22 cellular contexts compared by ENCODE assay signal in genomic region chr1:13968361-13968760, GRCh38.
DNase-seq lines count a peak whose midpoint lies in the region; ATAC-seq, FAIRE-seq and TF ChIP-seq lines count a peak whose summit lies in the region.
"Had no signal": no experiment of that assay in that cellular context is flagged by ENCODE, and none has a peak within 500 bp of the region (broad histone marks: within the 10 kb centered on the region; RNA-seq: fewer than 3 reads in every experiment).

No MANE protein-coding gene starts in this region.

- CTCF ChIA-PET in HepG2 (lab: Yijun Ruan, JAX; ENCODE audit: low intra/inter-chr PET ratio, low total read pairs) = no interaction called here

- intact Hi-C loops in HepG2 (cut with micrococcal nuclease; ENCODE audit: unreplicated experiment) (no loop called here), right lobe of liver (cut with DNase I) (no loop called here)

- no peak overlapping the region for H2AFZ ChIP-seq in HepG2 (ENCODE audit: low read length)

- H3K9me3 ChIP-seq in HepG2 (ENCODE audit: low read length) (peaks cover 37% of the 10 kb centered on the region), right lobe of liver (peaks cover 0 to 3% (median 0%) of the 10 kb centered on the region in 4 donors)
- H3K9me3 ChIP-seq: HAP-1 had no signal

- no peak for DNase-seq in HepG2 (ENCODE audit: low spot score)
- DNase-seq in right lobe of liver = no peak
- DNase-seq in SK-MEL-5 (ENCODE audit: low read depth, low spot score) = peak; percentile 11
- peak; percentile 49 for DNase-seq in foreskin melanocyte
- DNase-seq in NCI-H1048 (lab: John Stamatoyannopoulos, UW) = no peak
- no peak for DNase-seq in effector CD4-positive, alpha-beta T cell
- DNase-seq: Calu3; CD4-positive, alpha-beta T cell; CD8-positive, alpha-beta memory T cell; COR-L47; DMS53; DMS79 treated with DMSO at 0.1 percent for 48 hours; GF-D8; GOT3; HFFc6 had no signal

- no peaks in the 10 kb centered on the region for H3K27me3 ChIP-seq in HepG2 (ENCODE audit: control insufficient read depth in 1 of 2, insufficient read depth in 2 of 2, low read length in 2 of 2)
- no peaks in the 10 kb centered on the region for H3K27me3 ChIP-seq in right lobe of liver
- H3K27me3 ChIP-seq: BLaER1 treated with 17β-estradiol and CSF1 and Interleukin-3, amounts not matched to agents 10 nM and 100 nM had no signal

- no peak overlapping the region for H3K4me2 ChIP-seq in HepG2 (ENCODE audit: low read depth, low read length)

- TF ChIP-seq RAD21 in HepG2 (CRISPR knock-in tag; IDR thresholded peaks at IDR 0.05) = no peak

- TF ChIP-seq EP300 in HepG2 (IDR thresholded peaks at IDR 0.05; ENCODE audit: low read depth in 2 of 2, low read length in 2 of 2) (no peak), HepG2 (CRISPR knock-in tag; IDR thresholded peaks at IDR 0.05; ENCODE audit: borderline replicate concordance) (no peak)

- no peak for ATAC-seq in HepG2
- ATAC-seq in right lobe of liver = no peak
- no peak for ATAC-seq in GM18502 (IDR thresholded peaks at IDR 0.05; ENCODE audit: poor library complexity, unreplicated experiment)

- no peak for TF ChIP-seq POLR2A in HepG2 (IDR thresholded peaks at IDR 0.05; ENCODE audit: insufficient read depth in 1 of 2, low read depth in 2 of 2, low read length in 2 of 2)
- no peak for TF ChIP-seq POLR2A in right lobe of liver (IDR thresholded peaks at IDR 0.05)

- TF ChIP-seq CTCF in HepG2 (CRISPR knock-in tag; IDR thresholded peaks at IDR 0.05) (no peak), right lobe of liver (IDR thresholded peaks at IDR 0.05) (no peak)

- FAIRE-seq in HepG2 (lab: Jason Lieb, UNC) = no peak
- FAIRE-seq: A204.1, GM12891, H54 had no signal

- H3K36me3 ChIP-seq in HepG2 (replicated peaks in 1 of 2; ENCODE audit: control insufficient read depth in 1 of 2, insufficient read depth in 2 of 2, low read length in 2 of 2) (no peaks in the 10 kb centered on the region), right lobe of liver (no peaks in the 10 kb centered on the region)
- H3K36me3 ChIP-seq: BLaER1 treated with 17β-estradiol and CSF1 and Interleukin-3, amounts not matched to agents 10 nM and 100 nM; HAP-1 had no signal

- POLR2A ChIA-PET in HepG2 (lab: Yijun Ruan, JAX) = no interaction called here

- BruUV-seq in HepG2 (replicated peaks; lab: Mats Ljungman, UMichigan) = no TSS peak

- H3K27ac ChIP-seq in HepG2 (ENCODE audit: extremely low read length, insufficient read depth, low read length) = no peak overlapping the region
- no peak overlapping the region for H3K27ac ChIP-seq in right lobe of liver
- H3K27ac ChIP-seq: 22Rv1; BLaER1 treated with 17β-estradiol and CSF1 and Interleukin-3, amounts not matched to agents 10 nM and 100 nM had no signal

- in situ Hi-C loops in HepG2 (cut with HindIII; ENCODE audit: extremely low pct_ligation_motif_present, low pct_unique_long_range_greater_than_20kb) = loop anchor here (10.0 to 25.0 kb wide), 2 partner anchors 304 to 1069 kb away; no protein-coding TSS in a partner anchor
- in situ Hi-C loops in SK-MEL-5 (cut with HindIII; ENCODE audit: low pct_unique_long_range_greater_than_20kb, low sequenced_read_pairs) = no loop called here

- 7% methylated on average over 8 of the region's 8 CpGs for WGBS in HepG2 (ENCODE audit: low lambda C conversion rate)
- 49% methylated on average over 7 of the region's 8 CpGs for WGBS in right lobe of liver (ENCODE audit: insufficient coverage, low coverage, low lambda C conversion rate, missing lambda C conversion rate)

- no peak overlapping the region for H3K4me3 ChIP-seq in HepG2 (replicated peaks in 1 of 3; ENCODE audit: insufficient read depth in 1 of 3, low read depth in 2 of 3, low read length in 3 of 3)
- no peak overlapping the region for H3K4me3 ChIP-seq in right lobe of liver
- H3K4me3 ChIP-seq: BLaER1 treated with 17β-estradiol and CSF1 and Interleukin-3, amounts not matched to agents 10 nM and 100 nM; HAP-1 had no signal

- no peaks in the 10 kb centered on the region for H4K20me1 ChIP-seq in HepG2 (ENCODE audit: insufficient read depth, low read length)
- H4K20me1 ChIP-seq: BLaER1 treated with 17β-estradiol and CSF1 and Interleukin-3, amounts not matched to agents 10 nM and 100 nM had no signal

- H3K79me2 ChIP-seq in HepG2 (ENCODE audit: insufficient read depth, low read length) = no peaks in the 10 kb centered on the region

- H3K9ac ChIP-seq in HepG2 (ENCODE audit: insufficient read depth, low read depth, low read length) = no peak overlapping the region
- H3K9ac ChIP-seq: BLaER1 treated with 17β-estradiol and CSF1 and Interleukin-3, amounts not matched to agents 10 nM and 100 nM had no signal

- no peaks in the 10 kb centered on the region for H3K4me1 ChIP-seq in HepG2 (ENCODE audit: insufficient read depth, low read length)
- no peaks in the 10 kb centered on the region for H3K4me1 ChIP-seq in right lobe of liver
- H3K4me1 ChIP-seq: HAP-1 had no signal

TF ChIP-seq in HepG2, 621 proteins besides CTCF, POLR2A, EP300 and RAD21:
- TF ChIP-seq ATF6 (CRISPR knock-in tag; conservative IDR thresholded peaks at IDR 0.05) (no peak), GABPB1 (CRISPR knock-in tag; IDR thresholded peaks at IDR 0.05) (peak; percentile 26; the same call in 1 of the 2 replicates), PHF8 (CRISPR knock-in tag; IDR thresholded peaks at IDR 0.05) (no peak), ATF7 (IDR thresholded peaks at IDR 0.05) (no peak), ATF7 (CRISPR knock-in tag; IDR thresholded peaks at IDR 0.05) (no peak), ERF (CRISPR knock-in tag; IDR thresholded peaks at IDR 0.05) (no peak), JUND (CRISPR knock-in tag; IDR thresholded peaks at IDR 0.05) (no peak), ZFP36L2 (CRISPR knock-in tag; IDR thresholded peaks at IDR 0.05) (no peak), ZC3H4 (CRISPR knock-in tag; IDR thresholded peaks at IDR 0.05; ENCODE audit: borderline replicate concordance) (no peak), GABPA (IDR thresholded peaks at IDR 0.05; ENCODE audit: low read depth, low read length) (peak; percentile 24; the same call in 1 of the 2 replicates), GABPA (CRISPR knock-in tag; IDR thresholded peaks at IDR 0.05; ENCODE audit: low read depth) (peak; percentile 47; the same call in 1 of the 2 replicates), ZSCAN21 (CRISPR knock-in tag; IDR thresholded peaks at IDR 0.05; ENCODE audit: borderline replicate concordance) (no peak), ETS1 (CRISPR knock-in tag; IDR thresholded peaks at IDR 0.05) (no peak), IKZF5 (CRISPR knock-in tag; IDR thresholded peaks at IDR 0.05) (no peak), ZBTB43 (CRISPR knock-in tag; conservative IDR thresholded peaks at IDR 0.05) (no peak)

Comparison
In these comparisons a context has a peak if more than half of its experiments do, and no peak if none do; other contexts are left out.
1. DNase-seq: peak in SK-MEL-5 (single experiment) and foreskin melanocyte (single experiment); none in HepG2 (single experiment), right lobe of liver (0 of 3), NCI-H1048 (single experiment) and effector CD4-positive, alpha-beta T cell (single experiment).